Comparison of ENCODE assay signal across 16 cellular contexts in the genomic region with DNA sequence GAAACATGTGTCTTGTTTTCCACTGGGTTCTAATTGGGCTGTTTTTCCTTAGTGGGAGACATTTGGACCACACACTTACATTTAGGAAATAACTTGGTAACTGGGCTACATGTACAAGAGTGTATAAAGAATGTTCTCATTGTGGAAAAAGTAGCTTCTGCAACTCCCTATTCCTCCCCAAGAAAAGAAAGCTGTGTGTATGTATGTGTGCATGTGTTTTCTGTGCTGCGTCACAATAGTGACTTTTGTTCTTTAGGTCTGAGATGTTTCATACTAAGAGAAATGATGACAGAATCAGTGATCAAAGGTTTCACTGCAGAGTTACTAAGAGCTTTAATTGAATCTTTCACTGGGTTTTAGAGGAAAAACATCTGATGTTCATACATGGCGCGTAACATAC.
"Had no signal": no experiment of that assay in that cellular context is flagged by ENCODE, and none has a peak within 500 bp of the region (broad histone marks: within the 10 kb centered on the region; RNA-seq: fewer than 3 reads in every experiment).

No MANE protein-coding gene starts in this region.

- H3K4me3 ChIP-seq: colonic mucosa, left lung, lower lobe of right lung, right atrium auricular region, sigmoid colon, skin epidermis, upper lobe of left lung, vagina had no signal

- H3K36me3 ChIP-seq: colonic mucosa, left lung, lower lobe of right lung, right atrium auricular region, sigmoid colon, upper lobe of left lung, vagina had no signal

- H3K9me3 ChIP-seq: colonic mucosa, left lung, lower lobe of right lung, right atrium auricular region, sigmoid colon, upper lobe of left lung, vagina had no signal

- DNase-seq: colonic mucosa; effector CD4-positive, alpha-beta T cell; endodermal cell; immature natural killer cell; left lung; lower lobe of right lung; naive thymus-derived CD4-positive, alpha-beta T cell; sigmoid colon; stimulated activated CD4-positive, alpha-beta T cell treated with anti-CD3 and anti-CD28 coated beads, Interleukin-2, amount 100 ng/mL, for 24 hours; stimulated activated CD4-positive, alpha-beta T cell treated with anti-CD3 and anti-CD28 coated beads, Interleukin-4, amount 100 ng/mL, for 4 hours; stimulated activated naive B cell treated with anti-CD40 and anti-IgM and Interleukin-4, amounts not matched to agents 10 μg/mL and 1 μg/mL and 100 μg/mL, for 72 hours; stimulated activated naive CD8-positive, alpha-beta T cell treated with anti-CD3 and anti-CD28 coated beads, Interleukin-15, amount 100 ng/mL, for 72 hours; upper lobe of left lung had no signal

- H3K27me3 ChIP-seq: colonic mucosa, left lung, right atrium auricular region, sigmoid colon, upper lobe of left lung, vagina had no signal

- H3K27ac ChIP-seq: left lung, lower lobe of right lung had no signal
